In genomic region chr3:123446610-123447109, GRCh38 we compare ENCODE assay signal across 12 cellular contexts. TPM values are rescaled to one million over a fixed set of nuclear protein-coding genes. Genes with fewer than 3 reads are reported as not detected.
DNase-seq lines count a peak whose midpoint lies in the region; ATAC-seq and TF ChIP-seq lines count a peak whose summit lies in the region.
"Had no signal": no experiment of that assay in that cellular context is flagged by ENCODE, and none has a peak within 500 bp of the region (broad histone marks: within the 10 kb centered on the region; RNA-seq: fewer than 3 reads in every experiment).

No MANE protein-coding gene starts in this region.

- POLR2A ChIA-PET in naive thymus-derived CD8-positive, alpha-beta T cell (lab: Charles Lee): no interaction called here

- no peaks in the 10 kb centered on the region for H3K27me3 ChIP-seq in tibial artery
- H3K27me3 ChIP-seq in effector memory CD4-positive, alpha-beta T cell (replicated peaks; ENCODE audit: control insufficient read depth, insufficient read depth, low read length, poor library complexity, severe bottlenecking): peaks cover 50% of the 10 kb centered on the region

- no peak for DNase-seq in activated naive CD4-positive, alpha-beta T cell treated with Interleukin-2 at 50 U/mL for 16 hours
- DNase-seq in caudate nucleus (lab: John Stamatoyannopoulos, UW) (peak in 1 of 61 donors; percentile 46), tibial artery (no peak), cerebellar cortex (ENCODE audit: low spot score) (no peak)
- DNase-seq in naive thymus-derived CD8-positive, alpha-beta T cell: no peak
- DNase-seq in effector memory CD4-positive, alpha-beta T cell: no peak
- DNase-seq: HFFc6, KBM-7, NCI-H2029 treated with DMSO at 0.1 percent for 48 hours had no signal

- H3K4me1 Mint-ChIP-seq in activated naive CD4-positive, alpha-beta T cell treated with anti-CD3 and anti-CD28 coated beads, Interleukin-2, amount 50 U/mL, for 24 hours: peaks cover 7% of the 10 kb centered on the region
- peaks cover 0 to 7% (median 6%) of the 10 kb centered on the region in 4 donors for H3K4me1 Mint-ChIP-seq in naive thymus-derived CD8-positive, alpha-beta T cell

- H3K4me3 ChIP-seq in tibial artery: peak overlapping the region; percentile 78
- no peak overlapping the region for H3K4me3 ChIP-seq in effector memory CD4-positive, alpha-beta T cell (ENCODE audit: insufficient read depth, low read depth, low read length, poor library complexity, severe bottlenecking)

- H3K9me3 Mint-ChIP-seq in activated naive CD4-positive, alpha-beta T cell treated with anti-CD3 and anti-CD28 coated beads, Interleukin-2, amount 50 U/mL, for 24 hours: no peaks in the 10 kb centered on the region
- peaks cover 0 to 3% (median 0%) of the 10 kb centered on the region in 9 donors for H3K9me3 Mint-ChIP-seq in naive thymus-derived CD8-positive, alpha-beta T cell
- H3K9me3 Mint-ChIP-seq: HFFc6 had no signal

- H3K36me3 ChIP-seq in tibial artery: no peaks in the 10 kb centered on the region
- H3K36me3 ChIP-seq in effector memory CD4-positive, alpha-beta T cell (ENCODE audit: control insufficient read depth, insufficient read depth, low read length): no peaks in the 10 kb centered on the region

- H3K27me3 Mint-ChIP-seq in activated naive CD4-positive, alpha-beta T cell treated with anti-CD3 and anti-CD28 coated beads, Interleukin-2, amount 50 U/mL, for 24 hours: peaks cover 43% of the 10 kb centered on the region
- peaks cover 42 to 77% (median 61%) of the 10 kb centered on the region in 5 donors for H3K27me3 Mint-ChIP-seq in naive thymus-derived CD8-positive, alpha-beta T cell

- H3K27ac ChIP-seq in caudate nucleus (ENCODE audit: low read depth, low read length) (peak overlapping the region; percentile 94), tibial artery (peak overlapping the region; percentile 90 to 96)
- no peak overlapping the region for H3K27ac ChIP-seq in effector memory CD4-positive, alpha-beta T cell (ENCODE audit: insufficient read depth, low read length, poor library complexity, severe bottlenecking)

- no peak overlapping the region for H3K27ac Mint-ChIP-seq in activated naive CD4-positive, alpha-beta T cell treated with anti-CD3 and anti-CD28 coated beads, Interleukin-2, amount 50 U/mL, for 24 hours
- H3K27ac Mint-ChIP-seq in naive thymus-derived CD8-positive, alpha-beta T cell: peak overlapping the region in 2 of 10 donors; percentile 25 to 27
- H3K27ac Mint-ChIP-seq: HFFc6 had no signal

- H3K4me1 ChIP-seq in tibial artery: peaks cover 0 to 54% (median 18%) of the 10 kb centered on the region in 4 donors
- H3K4me1 ChIP-seq in effector memory CD4-positive, alpha-beta T cell (ENCODE audit: control insufficient read depth, insufficient read depth, low read length, poor library complexity, severe bottlenecking): no peaks in the 10 kb centered on the region

- peak overlapping the region; percentile 80 for H3K4me3 Mint-ChIP-seq in activated naive CD4-positive, alpha-beta T cell treated with anti-CD3 and anti-CD28 coated beads, Interleukin-2, amount 50 U/mL, for 24 hours
- H3K4me3 Mint-ChIP-seq in naive thymus-derived CD8-positive, alpha-beta T cell: peak overlapping the region; percentile 54 to 85 (median 75)
- H3K4me3 Mint-ChIP-seq: HFFc6 had no signal

- intact Hi-C loops in tibial artery (cut with DNase I; ENCODE audit: low total_unique reads): loop anchor here (2.0 kb wide), 1 partner anchor 118 kb away; no protein-coding TSS in a partner anchor

- no peak for ATAC-seq in naive thymus-derived CD8-positive, alpha-beta T cell
- no peak for ATAC-seq in GM18909 (IDR thresholded peaks at IDR 0.05; ENCODE audit: poor library complexity, unreplicated experiment)

- no peaks in the 10 kb centered on the region for H3K36me3 Mint-ChIP-seq in activated naive CD4-positive, alpha-beta T cell treated with anti-CD3 and anti-CD28 coated beads, Interleukin-2, amount 50 U/mL, for 24 hours
- H3K36me3 Mint-ChIP-seq in naive thymus-derived CD8-positive, alpha-beta T cell: no peaks in the 10 kb centered on the region

- no peak for TF ChIP-seq CTCF in tibial artery (IDR thresholded peaks at IDR 0.05)

- no peaks in the 10 kb centered on the region for H3K9me3 ChIP-seq in tibial artery
- H3K9me3 ChIP-seq in effector memory CD4-positive, alpha-beta T cell (ENCODE audit: control insufficient read depth, low read length): no peaks in the 10 kb centered on the region

RNA-seq across cellular contexts. Expression of gene ADCY5, which starts 2.2 kb away (rescaled TPM):
- not detected for total RNA-seq in naive thymus-derived CD8-positive, alpha-beta T cell
- under 1 TPM in 2 of 3 donors, not detected in 1; 0.03 to 0.07 TPM for polyA plus RNA-seq in naive thymus-derived CD8-positive, alpha-beta T cell
- total RNA-seq: bronchial epithelial cell had no signal
